In the genomic region with DNA sequence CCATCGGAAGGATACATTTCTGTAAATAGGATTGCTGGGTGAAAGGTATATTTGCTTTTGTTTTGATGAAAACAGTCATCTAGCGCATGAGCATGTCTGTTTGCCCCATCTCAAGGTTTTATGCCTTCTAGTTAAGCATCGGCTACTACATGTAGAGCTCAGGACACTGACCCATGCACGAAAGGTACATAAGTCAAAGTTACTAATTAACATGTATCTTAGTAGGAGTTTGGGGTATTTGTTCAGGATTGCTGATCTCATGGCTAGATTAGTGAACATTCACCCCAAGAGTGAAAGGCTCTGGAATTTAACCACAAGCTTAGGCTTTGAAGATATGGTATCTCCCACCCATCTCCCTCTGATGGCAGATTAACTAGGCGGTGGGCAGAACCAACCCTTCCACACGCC, we compare ENCODE assay signal across 1 cellular context.
A peak's percentile ranks its signal among the peaks of the same experiment; 100 is the strongest.
TF ChIP-seq lines count a peak whose summit lies in the region.

No MANE protein-coding gene starts in this region.

TF ChIP-seq in HepG2, 621 proteins besides CTCF, POLR2A, EP300 and RAD21 (continued from another document and continues in another):
- TF ChIP-seq, protein P1, sequence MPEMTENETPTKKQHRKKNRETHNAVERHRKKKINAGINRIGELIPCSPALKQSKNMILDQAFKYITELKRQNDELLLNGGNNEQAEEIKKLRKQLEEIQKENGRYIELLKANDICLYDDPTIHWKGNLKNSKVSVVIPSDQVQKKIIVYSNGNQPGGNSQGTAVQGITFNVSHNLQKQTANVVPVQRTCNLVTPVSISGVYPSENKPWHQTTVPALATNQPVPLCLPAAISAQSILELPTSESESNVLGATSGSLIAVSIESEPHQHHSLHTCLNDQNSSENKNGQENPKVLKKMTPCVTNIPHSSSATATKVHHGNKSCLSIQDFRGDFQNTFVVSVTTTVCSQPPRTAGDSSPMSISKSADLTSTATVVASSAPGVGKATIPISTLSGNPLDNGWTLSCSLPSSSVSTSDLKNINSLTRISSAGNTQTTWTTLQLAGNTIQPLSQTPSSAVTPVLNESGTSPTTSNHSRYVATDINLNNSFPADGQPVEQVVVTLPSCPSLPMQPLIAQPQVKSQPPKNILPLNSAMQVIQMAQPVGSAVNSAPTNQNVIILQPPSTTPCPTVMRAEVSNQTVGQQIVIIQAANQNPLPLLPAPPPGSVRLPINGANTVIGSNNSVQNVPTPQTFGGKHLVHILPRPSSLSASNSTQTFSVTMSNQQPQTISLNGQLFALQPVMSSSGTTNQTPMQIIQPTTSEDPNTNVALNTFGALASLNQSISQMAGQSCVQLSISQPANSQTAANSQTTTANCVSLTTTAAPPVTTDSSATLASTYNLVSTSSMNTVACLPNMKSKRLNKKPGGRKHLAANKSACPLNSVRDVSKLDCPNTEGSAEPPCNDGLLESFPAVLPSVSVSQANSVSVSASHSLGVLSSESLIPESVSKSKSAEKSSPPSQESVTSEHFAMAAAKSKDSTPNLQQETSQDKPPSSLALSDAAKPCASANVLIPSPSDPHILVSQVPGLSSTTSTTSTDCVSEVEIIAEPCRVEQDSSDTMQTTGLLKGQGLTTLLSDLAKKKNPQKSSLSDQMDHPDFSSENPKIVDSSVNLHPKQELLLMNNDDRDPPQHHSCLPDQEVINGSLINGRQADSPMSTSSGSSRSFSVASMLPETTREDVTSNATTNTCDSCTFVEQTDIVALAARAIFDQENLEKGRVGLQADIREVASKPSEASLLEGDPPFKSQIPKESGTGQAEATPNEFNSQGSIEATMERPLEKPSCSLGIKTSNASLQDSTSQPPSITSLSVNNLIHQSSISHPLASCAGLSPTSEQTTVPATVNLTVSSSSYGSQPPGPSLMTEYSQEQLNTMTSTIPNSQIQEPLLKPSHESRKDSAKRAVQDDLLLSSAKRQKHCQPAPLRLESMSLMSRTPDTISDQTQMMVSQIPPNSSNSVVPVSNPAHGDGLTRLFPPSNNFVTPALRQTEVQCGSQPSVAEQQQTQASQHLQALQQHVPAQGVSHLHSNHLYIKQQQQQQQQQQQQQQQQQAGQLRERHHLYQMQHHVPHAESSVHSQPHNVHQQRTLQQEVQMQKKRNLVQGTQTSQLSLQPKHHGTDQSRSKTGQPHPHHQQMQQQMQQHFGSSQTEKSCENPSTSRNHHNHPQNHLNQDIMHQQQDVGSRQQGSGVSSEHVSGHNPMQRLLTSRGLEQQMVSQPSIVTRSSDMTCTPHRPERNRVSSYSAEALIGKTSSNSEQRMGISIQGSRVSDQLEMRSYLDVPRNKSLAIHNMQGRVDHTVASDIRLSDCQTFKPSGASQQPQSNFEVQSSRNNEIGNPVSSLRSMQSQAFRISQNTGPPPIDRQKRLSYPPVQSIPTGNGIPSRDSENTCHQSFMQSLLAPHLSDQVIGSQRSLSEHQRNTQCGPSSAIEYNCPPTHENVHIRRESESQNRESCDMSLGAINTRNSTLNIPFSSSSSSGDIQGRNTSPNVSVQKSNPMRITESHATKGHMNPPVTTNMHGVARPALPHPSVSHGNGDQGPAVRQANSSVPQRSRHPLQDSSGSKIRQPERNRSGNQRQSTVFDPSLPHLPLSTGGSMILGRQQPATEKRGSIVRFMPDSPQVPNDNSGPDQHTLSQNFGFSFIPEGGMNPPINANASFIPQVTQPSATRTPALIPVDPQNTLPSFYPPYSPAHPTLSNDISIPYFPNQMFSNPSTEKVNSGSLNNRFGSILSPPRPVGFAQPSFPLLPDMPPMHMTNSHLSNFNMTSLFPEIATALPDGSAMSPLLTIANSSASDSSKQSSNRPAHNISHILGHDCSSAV (CRISPR knock-in tag; IDR thresholded peaks at IDR 0.05; ENCODE audit: borderline replicate concordance), result no peak
- TF ChIP-seq NFRKB (IDR thresholded peaks at IDR 0.05) (no peak), YY1 (IDR thresholded peaks at IDR 0.05; ENCODE audit: insufficient read depth, insufficient replicate concordance, low read depth, low read length) (no peak), HOXA5 (CRISPR knock-in tag; IDR thresholded peaks at IDR 0.05) (no peak), ZNF382 (CRISPR knock-in tag; IDR thresholded peaks at IDR 0.05; ENCODE audit: borderline replicate concordance) (no peak), SRF (IDR thresholded peaks at IDR 0.05; ENCODE audit: low read depth, low read length) (no peak), MTF1 (CRISPR knock-in tag; IDR thresholded peaks at IDR 0.05) (no peak), MEF2D (CRISPR knock-in tag; IDR thresholded peaks at IDR 0.05) (no peak), ZNF83 (CRISPR knock-in tag; IDR thresholded peaks at IDR 0.05; ENCODE audit: borderline replicate concordance) (no peak), PHB2 (IDR thresholded peaks at IDR 0.05; ENCODE audit: partially characterized antibody) (no peak), RELA (CRISPR knock-in tag; IDR thresholded peaks at IDR 0.05) (no peak), ZNF652 (CRISPR knock-in tag; IDR thresholded peaks at IDR 0.05; ENCODE audit: borderline replicate concordance, low read depth) (no peak), ZNF674 (CRISPR knock-in tag; IDR thresholded peaks at IDR 0.05; ENCODE audit: low read depth) (no peak), NKX3-1 (CRISPR knock-in tag; IDR thresholded peaks at IDR 0.05) (no peak), ZNF850 (CRISPR knock-in tag; conservative IDR thresholded peaks at IDR 0.05) (no peak), KLF11 (CRISPR knock-in tag; IDR thresholded peaks at IDR 0.05) (no peak), ZNF460 (CRISPR knock-in tag; IDR thresholded peaks at IDR 0.05; ENCODE audit: borderline replicate concordance) (no peak)
- TF ChIP-seq, protein P2, sequence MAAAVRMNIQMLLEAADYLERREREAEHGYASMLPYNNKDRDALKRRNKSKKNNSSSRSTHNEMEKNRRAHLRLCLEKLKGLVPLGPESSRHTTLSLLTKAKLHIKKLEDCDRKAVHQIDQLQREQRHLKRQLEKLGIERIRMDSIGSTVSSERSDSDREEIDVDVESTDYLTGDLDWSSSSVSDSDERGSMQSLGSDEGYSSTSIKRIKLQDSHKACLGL (CRISPR knock-in tag; IDR thresholded peaks at IDR 0.05), result no peak
- TF ChIP-seq, protein P3, sequence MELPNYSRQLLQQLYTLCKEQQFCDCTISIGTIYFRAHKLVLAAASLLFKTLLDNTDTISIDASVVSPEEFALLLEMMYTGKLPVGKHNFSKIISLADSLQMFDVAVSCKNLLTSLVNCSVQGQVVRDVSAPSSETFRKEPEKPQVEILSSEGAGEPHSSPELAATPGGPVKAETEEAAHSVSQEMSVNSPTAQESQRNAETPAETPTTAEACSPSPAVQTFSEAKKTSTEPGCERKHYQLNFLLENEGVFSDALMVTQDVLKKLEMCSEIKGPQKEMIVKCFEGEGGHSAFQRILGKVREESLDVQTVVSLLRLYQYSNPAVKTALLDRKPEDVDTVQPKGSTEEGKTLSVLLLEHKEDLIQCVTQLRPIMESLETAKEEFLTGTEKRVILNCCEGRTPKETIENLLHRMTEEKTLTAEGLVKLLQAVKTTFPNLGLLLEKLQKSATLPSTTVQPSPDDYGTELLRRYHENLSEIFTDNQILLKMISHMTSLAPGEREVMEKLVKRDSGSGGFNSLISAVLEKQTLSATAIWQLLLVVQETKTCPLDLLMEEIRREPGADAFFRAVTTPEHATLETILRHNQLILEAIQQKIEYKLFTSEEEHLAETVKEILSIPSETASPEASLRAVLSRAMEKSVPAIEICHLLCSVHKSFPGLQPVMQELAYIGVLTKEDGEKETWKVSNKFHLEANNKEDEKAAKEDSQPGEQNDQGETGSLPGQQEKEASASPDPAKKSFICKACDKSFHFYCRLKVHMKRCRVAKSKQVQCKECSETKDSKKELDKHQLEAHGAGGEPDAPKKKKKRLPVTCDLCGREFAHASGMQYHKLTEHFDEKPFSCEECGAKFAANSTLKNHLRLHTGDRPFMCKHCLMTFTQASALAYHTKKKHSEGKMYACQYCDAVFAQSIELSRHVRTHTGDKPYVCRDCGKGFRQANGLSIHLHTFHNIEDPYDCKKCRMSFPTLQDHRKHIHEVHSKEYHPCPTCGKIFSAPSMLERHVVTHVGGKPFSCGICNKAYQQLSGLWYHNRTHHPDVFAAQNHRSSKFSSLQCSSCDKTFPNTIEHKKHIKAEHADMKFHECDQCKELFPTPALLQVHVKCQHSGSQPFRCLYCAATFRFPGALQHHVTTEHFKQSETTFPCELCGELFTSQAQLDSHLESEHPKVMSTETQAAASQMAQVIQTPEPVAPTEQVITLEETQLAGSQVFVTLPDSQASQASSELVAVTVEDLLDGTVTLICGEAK (IDR thresholded peaks at IDR 0.05), result no peak
- TF ChIP-seq, protein P3 (CRISPR knock-in tag; IDR thresholded peaks at IDR 0.05), result no peak
- TF ChIP-seq, protein P4, sequence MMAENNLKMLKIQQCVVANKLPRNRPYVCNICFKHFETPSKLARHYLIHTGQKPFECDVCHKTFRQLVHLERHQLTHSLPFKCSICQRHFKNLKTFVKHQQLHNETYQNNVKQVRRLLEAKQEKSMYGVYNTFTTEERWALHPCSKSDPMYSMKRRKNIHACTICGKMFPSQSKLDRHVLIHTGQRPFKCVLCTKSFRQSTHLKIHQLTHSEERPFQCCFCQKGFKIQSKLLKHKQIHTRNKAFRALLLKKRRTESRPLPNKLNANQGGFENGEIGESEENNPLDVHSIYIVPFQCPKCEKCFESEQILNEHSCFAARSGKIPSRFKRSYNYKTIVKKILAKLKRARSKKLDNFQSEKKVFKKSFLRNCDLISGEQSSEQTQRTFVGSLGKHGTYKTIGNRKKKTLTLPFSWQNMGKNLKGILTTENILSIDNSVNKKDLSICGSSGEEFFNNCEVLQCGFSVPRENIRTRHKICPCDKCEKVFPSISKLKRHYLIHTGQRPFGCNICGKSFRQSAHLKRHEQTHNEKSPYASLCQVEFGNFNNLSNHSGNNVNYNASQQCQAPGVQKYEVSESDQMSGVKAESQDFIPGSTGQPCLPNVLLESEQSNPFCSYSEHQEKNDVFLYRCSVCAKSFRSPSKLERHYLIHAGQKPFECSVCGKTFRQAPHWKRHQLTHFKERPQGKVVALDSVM (CRISPR knock-in tag; IDR thresholded peaks at IDR 0.05), result no peak
- TF ChIP-seq, protein P5, sequence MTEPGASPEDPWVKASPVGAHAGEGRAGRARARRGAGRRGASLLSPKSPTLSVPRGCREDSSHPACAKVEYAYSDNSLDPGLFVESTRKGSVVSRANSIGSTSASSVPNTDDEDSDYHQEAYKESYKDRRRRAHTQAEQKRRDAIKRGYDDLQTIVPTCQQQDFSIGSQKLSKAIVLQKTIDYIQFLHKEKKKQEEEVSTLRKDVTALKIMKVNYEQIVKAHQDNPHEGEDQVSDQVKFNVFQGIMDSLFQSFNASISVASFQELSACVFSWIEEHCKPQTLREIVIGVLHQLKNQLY (CRISPR knock-in tag; IDR thresholded peaks at IDR 0.05), result peak; percentile 72; the same call in 1 of the 2 replicates
- TF ChIP-seq, protein P6, sequence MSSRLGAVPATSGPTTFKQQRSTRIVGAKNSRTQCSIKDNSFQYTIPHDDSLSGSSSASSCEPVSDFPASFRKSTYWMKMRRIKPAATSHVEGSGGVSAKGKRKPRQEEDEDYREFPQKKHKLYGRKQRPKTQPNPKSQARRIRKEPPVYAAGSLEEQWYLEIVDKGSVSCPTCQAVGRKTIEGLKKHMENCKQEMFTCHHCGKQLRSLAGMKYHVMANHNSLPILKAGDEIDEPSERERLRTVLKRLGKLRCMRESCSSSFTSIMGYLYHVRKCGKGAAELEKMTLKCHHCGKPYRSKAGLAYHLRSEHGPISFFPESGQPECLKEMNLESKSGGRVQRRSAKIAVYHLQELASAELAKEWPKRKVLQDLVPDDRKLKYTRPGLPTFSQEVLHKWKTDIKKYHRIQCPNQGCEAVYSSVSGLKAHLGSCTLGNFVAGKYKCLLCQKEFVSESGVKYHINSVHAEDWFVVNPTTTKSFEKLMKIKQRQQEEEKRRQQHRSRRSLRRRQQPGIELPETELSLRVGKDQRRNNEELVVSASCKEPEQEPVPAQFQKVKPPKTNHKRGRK (CRISPR knock-in tag; IDR thresholded peaks at IDR 0.05), result no peak
- TF ChIP-seq, protein P7, sequence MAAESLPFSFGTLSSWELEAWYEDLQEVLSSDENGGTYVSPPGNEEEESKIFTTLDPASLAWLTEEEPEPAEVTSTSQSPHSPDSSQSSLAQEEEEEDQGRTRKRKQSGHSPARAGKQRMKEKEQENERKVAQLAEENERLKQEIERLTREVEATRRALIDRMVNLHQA (CRISPR knock-in tag; IDR thresholded peaks at IDR 0.05), result no peak
- TF ChIP-seq, protein P8, sequence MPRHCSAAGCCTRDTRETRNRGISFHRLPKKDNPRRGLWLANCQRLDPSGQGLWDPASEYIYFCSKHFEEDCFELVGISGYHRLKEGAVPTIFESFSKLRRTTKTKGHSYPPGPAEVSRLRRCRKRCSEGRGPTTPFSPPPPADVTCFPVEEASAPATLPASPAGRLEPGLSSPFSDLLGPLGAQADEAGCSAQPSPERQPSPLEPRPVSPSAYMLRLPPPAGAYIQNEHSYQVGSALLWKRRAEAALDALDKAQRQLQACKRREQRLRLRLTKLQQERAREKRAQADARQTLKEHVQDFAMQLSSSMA (CRISPR knock-in tag; IDR thresholded peaks at IDR 0.05), result no peak
- TF ChIP-seq, protein P9, sequence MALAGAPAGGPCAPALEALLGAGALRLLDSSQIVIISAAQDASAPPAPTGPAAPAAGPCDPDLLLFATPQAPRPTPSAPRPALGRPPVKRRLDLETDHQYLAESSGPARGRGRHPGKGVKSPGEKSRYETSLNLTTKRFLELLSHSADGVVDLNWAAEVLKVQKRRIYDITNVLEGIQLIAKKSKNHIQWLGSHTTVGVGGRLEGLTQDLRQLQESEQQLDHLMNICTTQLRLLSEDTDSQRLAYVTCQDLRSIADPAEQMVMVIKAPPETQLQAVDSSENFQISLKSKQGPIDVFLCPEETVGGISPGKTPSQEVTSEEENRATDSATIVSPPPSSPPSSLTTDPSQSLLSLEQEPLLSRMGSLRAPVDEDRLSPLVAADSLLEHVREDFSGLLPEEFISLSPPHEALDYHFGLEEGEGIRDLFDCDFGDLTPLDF (CRISPR knock-in tag; IDR thresholded peaks at IDR 0.05), result no peak
- TF ChIP-seq, protein P10, sequence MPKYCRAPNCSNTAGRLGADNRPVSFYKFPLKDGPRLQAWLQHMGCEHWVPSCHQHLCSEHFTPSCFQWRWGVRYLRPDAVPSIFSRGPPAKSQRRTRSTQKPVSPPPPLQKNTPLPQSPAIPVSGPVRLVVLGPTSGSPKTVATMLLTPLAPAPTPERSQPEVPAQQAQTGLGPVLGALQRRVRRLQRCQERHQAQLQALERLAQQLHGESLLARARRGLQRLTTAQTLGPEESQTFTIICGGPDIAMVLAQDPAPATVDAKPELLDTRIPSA (CRISPR knock-in tag; IDR thresholded peaks at IDR 0.05; ENCODE audit: borderline replicate concordance), result no peak
